Comparison of ENCODE assay signal across 9 cellular contexts in genomic region chr19:54430306-54431254, GRCh38. TPM values are rescaled to one million over a fixed set of nuclear protein-coding genes. Genes with fewer than 3 reads are reported as not detected.
DNase-seq lines count a peak whose midpoint lies in the region; ATAC-seq, FAIRE-seq and TF ChIP-seq lines count a peak whose summit lies in the region.
"Had no signal": no experiment of that assay in that cellular context is flagged by ENCODE, and none has a peak within 500 bp of the region (broad histone marks: within the 10 kb centered on the region; RNA-seq: fewer than 3 reads in every experiment).

No MANE protein-coding gene starts in this region.

- H3K36me3 ChIP-seq in heart left ventricle (no peaks in the 10 kb centered on the region), sigmoid colon (no peaks in the 10 kb centered on the region)

- DNase-seq in ELF-1 (ENCODE audit: low read depth, low spot score) = peak; percentile 80
- DNase-seq in NCI-H526 (lab: John Stamatoyannopoulos, UW) = peak; percentile 40 to 75
- peak; percentile 21 for DNase-seq in activated T-helper 9 cell treated with anti-CD3 and anti-CD28 coated beads, Interleukin-2, amount 50 U/mL, for 16 hours (ENCODE audit: low read depth)
- peak in 4 of 5 donors; percentile 55 to 83 (median 63) for DNase-seq in heart left ventricle
- no peak for DNase-seq in sigmoid colon
- no peak for DNase-seq in urothelium cell line (ENCODE audit: low spot score)
- DNase-seq in NCI-H1930 (lab: John Stamatoyannopoulos, UW) = no peak

- no peak for TF ChIP-seq EP300 in sigmoid colon (IDR thresholded peaks at IDR 0.05)

- H3K27ac ChIP-seq in heart left ventricle = peak overlapping the region in 3 of 12 donors; percentile 18 to 54 (median 37)
- H3K27ac ChIP-seq in sigmoid colon = no peak overlapping the region

- 5 to 11% (median 9%) methylated on average over 20 to 43 of the region's 43 CpGs for WGBS in heart left ventricle, 4 donors
- 8 to 9% methylated on average over 43 of the region's 43 CpGs for WGBS in sigmoid colon, 2 donors

- peaks cover 0 to 37% (median 19%) of the 10 kb centered on the region in 12 donors for H3K4me1 ChIP-seq in heart left ventricle
- H3K4me1 ChIP-seq in sigmoid colon = peaks cover 0 to 34% (median 29%) of the 10 kb centered on the region in 4 donors

- H3K4me3 ChIP-seq in heart left ventricle (peak overlapping the region in 9 of 12 donors; percentile 14 to 40 (median 33)), sigmoid colon (peak overlapping the region in 3 of 4 donors; percentile 1 to 35 (median 29))

- TF ChIP-seq CTCF in heart left ventricle (IDR thresholded peaks at IDR 0.05) (peak in 10 of 12 donors; percentile 16 to 52 (median 30)), sigmoid colon (IDR thresholded peaks at IDR 0.05) (no peak)

- H3K9me3 ChIP-seq in heart left ventricle (no peaks in the 10 kb centered on the region), sigmoid colon (no peaks in the 10 kb centered on the region)

- H3K27me3 ChIP-seq in heart left ventricle = peaks cover 6 to 53% (median 19%) of the 10 kb centered on the region in 9 donors
- H3K27me3 ChIP-seq in sigmoid colon = peaks cover 31 to 67% (median 44%) of the 10 kb centered on the region in 3 donors

- intact Hi-C loops in heart left ventricle (cut with DNase I) = no loop called here
- intact Hi-C loops in sigmoid colon (cut with DNase I) = no loop called here

- ATAC-seq in heart left ventricle = peak; percentile 48 to 72 (median 60)
- ATAC-seq in HG03108 (IDR thresholded peaks at IDR 0.05; ENCODE audit: unreplicated experiment) = no peak

- TF ChIP-seq POLR2A in heart left ventricle (IDR thresholded peaks at IDR 0.05) (no peak), sigmoid colon (IDR thresholded peaks at IDR 0.05) (no peak)

- FAIRE-seq in urothelium cell line (lab: Jason Lieb, UNC) = no peak

RNA-seq across cellular contexts. Expression of gene TTYH1, which starts 15.3 kb away (rescaled TPM):
- total RNA-seq in heart left ventricle = 1 to 10 TPM in 5 of 9 donors, under 1 TPM in 4; 0.46 to 6.9 (median 1.1) TPM
- polyA plus RNA-seq in heart left ventricle = 1 to 10 TPM in 1 of 2 donors, under 1 TPM in 1; 0.85 to 1.8 TPM
- total RNA-seq in sigmoid colon = 1 to 10 TPM; 2.5 to 5.4 (median 3.7) TPM
- 1 to 10 TPM in 2 of 3 donors, under 1 TPM in 1; 0.23 to 2.2 (median 1.8) TPM for polyA plus RNA-seq in sigmoid colon

RNA-seq across cellular contexts. Expression of gene LENG8, which starts 18.4 kb away (rescaled TPM):
- total RNA-seq in heart left ventricle (10 to 100 TPM; 23.6 to 82.9 (median 58.8) TPM), sigmoid colon (100 to 1,000 TPM in 2 of 4 donors, 10 to 100 TPM in 2; 59.1 to 286 (median 107) TPM)
- polyA plus RNA-seq in heart left ventricle (10 to 100 TPM; 35.2 to 93.9 TPM), sigmoid colon (100 to 1,000 TPM in 1 of 3 donors, 10 to 100 TPM in 2; 13.6 to 148 (median 18.0) TPM)

RNA-seq across cellular contexts. Expression of gene LENG9, which starts 33.0 kb away (rescaled TPM):
- total RNA-seq in heart left ventricle (1 to 10 TPM; 1.5 to 4.1 (median 2.4) TPM), sigmoid colon (1 to 10 TPM; 2.5 to 7.8 (median 3.6) TPM)
- polyA plus RNA-seq in heart left ventricle (1 to 10 TPM; 1.4 to 2.1 TPM), sigmoid colon (10 to 100 TPM in 2 of 3 donors, 1 to 10 TPM in 1; 8.1 to 14.8 (median 13.2) TPM)

RNA-seq across cellular contexts. Expression of gene CDC42EP5, which starts 42.5 kb away (rescaled TPM):
- total RNA-seq in heart left ventricle (10 to 100 TPM in 5 of 9 donors, 1 to 10 TPM in 4; 5.6 to 16.3 (median 11.4) TPM), sigmoid colon (10 to 100 TPM; 12.1 to 16.6 (median 13.1) TPM)
- polyA plus RNA-seq in heart left ventricle (1 to 10 TPM; 7.1 to 8.7 TPM), sigmoid colon (100 to 1,000 TPM; 171 to 529 (median 348) TPM)
- total RNA-seq: T-helper 2 cell treated with Interferon-gamma antibody and Interleukin-4, amounts not matched to agents 100 ng/mL and 5 ng/mL, for 36 hours had no signal

Comparison
In these comparisons a context has a peak if more than half of its experiments do, and no peak if none do; other contexts are left out.
1. DNase-seq: peak in ELF-1 (single experiment), NCI-H526 (2 of 2), activated T-helper 9 cell treated with anti-CD3 and anti-CD28 coated beads, Interleukin-2, amount 50 U/mL, for 16 hours (single experiment) and heart left ventricle (4 of 5); none in sigmoid colon (single experiment), urothelium cell line (single experiment) and NCI-H1930 (0 of 2).
2. CTCF ChIP-seq: peak in heart left ventricle (10 of 12); none in sigmoid colon (0 of 4).